Comparison of ENCODE assay signal across 13 cellular contexts in the genomic region with DNA sequence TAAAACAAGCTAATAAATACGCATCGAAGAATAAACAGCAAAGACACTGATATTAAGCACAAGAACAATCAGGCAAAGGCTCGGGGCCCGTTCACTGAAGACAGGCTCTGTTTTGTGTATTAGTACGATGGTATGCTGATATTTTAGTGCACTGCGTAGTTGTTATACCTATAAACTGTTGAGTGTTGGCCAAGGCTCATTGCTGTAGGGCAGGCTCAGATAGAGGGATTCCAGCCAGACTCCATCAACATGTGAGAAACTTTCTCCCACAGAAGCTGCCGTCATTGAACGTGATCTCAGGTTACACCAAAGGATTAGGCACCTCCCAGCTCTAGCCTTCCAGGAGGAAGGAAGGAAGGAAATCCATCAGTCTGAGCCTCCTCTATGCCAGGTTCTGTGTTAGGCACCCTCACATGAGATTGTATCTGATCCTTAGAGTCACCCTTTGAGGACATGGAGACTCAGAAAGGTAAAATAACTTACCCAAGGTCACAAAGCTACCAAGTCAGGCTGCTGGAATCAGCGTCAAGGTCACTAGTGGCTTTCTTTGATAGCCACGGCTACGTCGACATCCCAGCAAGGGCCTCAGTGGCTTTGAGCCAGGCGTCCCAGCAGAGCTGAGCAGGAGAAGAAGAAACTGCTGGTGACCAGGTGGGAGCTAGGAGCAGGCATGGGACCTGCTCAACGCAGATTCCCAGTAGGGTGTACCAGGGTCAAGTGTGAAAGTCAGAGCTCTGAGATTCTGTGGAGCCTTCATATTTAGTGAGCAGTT. TPM values are rescaled to one million over a fixed set of nuclear protein-coding genes. Genes with fewer than 3 reads are reported as not detected.
DNase-seq lines count a peak whose midpoint lies in the region; ATAC-seq and TF ChIP-seq lines count a peak whose summit lies in the region.
"Had no signal": no experiment of that assay in that cellular context is flagged by ENCODE, and none has a peak within 500 bp of the region (broad histone marks: within the 10 kb centered on the region; RNA-seq: fewer than 3 reads in every experiment).

No MANE protein-coding gene starts in this region.

- ATAC-seq in GM19397 (IDR thresholded peaks at IDR 0.05; ENCODE audit: unreplicated experiment) = no peak
- no peak for ATAC-seq in HG03460 (IDR thresholded peaks at IDR 0.05; ENCODE audit: unreplicated experiment)

- H3K4me1 ChIP-seq in breast epithelium (peaks cover 4 to 18% of the 10 kb centered on the region in 2 donors), iPS-20b (ENCODE audit: insufficient read depth, low read length) (peaks cover 35% of the 10 kb centered on the region), stomach (peaks cover 31 to 96% (median 63%) of the 10 kb centered on the region in 4 donors)

- H3K27ac ChIP-seq in breast epithelium = peak overlapping the region; percentile 45 to 64
- no peak overlapping the region for H3K27ac ChIP-seq in iPS-20b (ENCODE audit: low read length)
- peak overlapping the region in 4 of 5 donors; percentile 3 to 81 (median 34) for H3K27ac ChIP-seq in stomach

- no peaks in the 10 kb centered on the region for H3K27me3 ChIP-seq in breast epithelium
- H3K27me3 ChIP-seq in iPS-20b (ENCODE audit: insufficient read depth, low read length) = no peaks in the 10 kb centered on the region
- no peaks in the 10 kb centered on the region for H3K27me3 ChIP-seq in stomach
- H3K27me3 ChIP-seq: upper lobe of left lung had no signal

- peak overlapping the region; percentile 31; the same call in 1 of the 2 replicates for H3K9ac ChIP-seq in iPS-20b (ENCODE audit: low read depth, low read length)

- H3K4me3 ChIP-seq in breast epithelium (no peak overlapping the region), iPS-20b (ENCODE audit: low read length) (no peak overlapping the region), stomach (no peak overlapping the region)
- H3K4me3 ChIP-seq: upper lobe of left lung had no signal

- TF ChIP-seq POLR2A in breast epithelium (IDR thresholded peaks at IDR 0.05) = no peak
- no peak for TF ChIP-seq POLR2A in stomach (IDR thresholded peaks at IDR 0.05)

- TF ChIP-seq EP300 in stomach (IDR thresholded peaks at IDR 0.05) = no peak

- H3K36me3 ChIP-seq in breast epithelium = no peaks in the 10 kb centered on the region
- peaks cover 14% of the 10 kb centered on the region for H3K36me3 ChIP-seq in iPS-20b (ENCODE audit: insufficient read depth, low read depth, low read length)
- no peaks in the 10 kb centered on the region for H3K36me3 ChIP-seq in stomach

- intact Hi-C loops in breast epithelium (cut with DNase I; ENCODE audit: low total_unique reads) = no loop called here
- intact Hi-C loops in stomach (cut with DNase I; ENCODE audit: low total_unique reads) = no loop called here

- peak; percentile 23 for DNase-seq in DMS 273 (lab: John Stamatoyannopoulos, UW; ENCODE audit: unreplicated experiment)
- no peak for DNase-seq in DMS 273 treated with DMSO at 0.1 percent for 48 hours (lab: John Stamatoyannopoulos, UW)
- DNase-seq in breast epithelium (ENCODE audit: low spot score in 2 of 2) = peak in 1 of 2 donors; percentile 61
- DNase-seq in stomach = peak; percentile 34
- no peak for DNase-seq in NCI-H1694 treated with DMSO at 0.1 percent for 48 hours (lab: John Stamatoyannopoulos, UW)
- DNase-seq: activated CD4-positive, alpha-beta T cell treated with anti-CD3 and anti-CD28 coated beads, Interleukin-2, amount 50 U/mL, for 1 hour; activated naive CD8-positive, alpha-beta T cell treated with anti-CD3 and anti-CD28 coated beads for 36 hours; KG1; NCI-H526; upper lobe of left lung had no signal

- TF ChIP-seq CTCF in breast epithelium (IDR thresholded peaks at IDR 0.05) = no peak
- no peak for TF ChIP-seq CTCF in stomach (IDR thresholded peaks at IDR 0.05)

- no peaks in the 10 kb centered on the region for H3K9me3 ChIP-seq in breast epithelium
- no peaks in the 10 kb centered on the region; the same call in 1 of the 2 replicates for H3K9me3 ChIP-seq in iPS-20b (ENCODE audit: insufficient read depth, low read depth, low read length)
- H3K9me3 ChIP-seq in stomach = no peaks in the 10 kb centered on the region
- H3K9me3 ChIP-seq: upper lobe of left lung had no signal

- 85 to 91% (median 87%) methylated on average over 14 of the region's 14 CpGs for WGBS in stomach, 5 donors

RNA-seq across cellular contexts. Expression of a gene that starts 14.8 kb away (rescaled TPM):
- total RNA-seq in breast epithelium = 10 to 100 TPM; 26.7 to 42.7 (median 30.2) TPM
- 10 to 100 TPM; 10.1 to 28.0 (median 20.6) TPM for total RNA-seq in stomach
- 10 to 100 TPM in 1 of 3 donors, 1 to 10 TPM in 2; 5.6 to 25.8 (median 8.3) TPM for polyA plus RNA-seq in stomach

Comparison
In these comparisons a context has a peak if more than half of its experiments do, and no peak if none do; other contexts are left out.
1. DNase-seq: peak in DMS 273 (single experiment) and stomach (single experiment); none in DMS 273 treated with DMSO at 0.1 percent for 48 hours (single experiment) and NCI-H1694 treated with DMSO at 0.1 percent for 48 hours (single experiment).